ENCODE assay signal across 8 cellular contexts in genomic region chr19:9674669-9675357, GRCh38. TPM values are rescaled to one million over a fixed set of nuclear protein-coding genes. Genes with fewer than 3 reads are reported as not detected.
DNase-seq lines count a peak whose midpoint lies in the region; ATAC-seq, FAIRE-seq and TF ChIP-seq lines count a peak whose summit lies in the region.

ZNF562 (minus strand) TSS chr19:9675100; CDS start chr19:9660744, 14,356 bp downstream.

- intact Hi-C loops in vagina (cut with DNase I): no loop called here

- peaks cover 56% of the 10 kb centered on the region for H3K9me3 Mint-ChIP-seq in HFFc6

- H3K4me1 ChIP-seq in right atrium auricular region (peaks cover 0 to 4% of the 10 kb centered on the region in 2 donors), vagina (peaks cover 9% of the 10 kb centered on the region)

- TF ChIP-seq CTCF in HFFc6 (IDR thresholded peaks at IDR 0.05) (no peak), right atrium auricular region (IDR thresholded peaks at IDR 0.05) (no peak), vagina (IDR thresholded peaks at IDR 0.05) (no peak)

- H3K4me3 ChIP-seq in right atrium auricular region (peak within 1 kb of the TSS; percentile 68 to 85), vagina (peak within 1 kb of the TSS; percentile 70 to 72)

- H3K4me3 Mint-ChIP-seq in HFFc6 (peak within 1 kb of the TSS; percentile 97), T-helper 17 cell (peak within 1 kb of the TSS; percentile 92)

- H3K27me3 Mint-ChIP-seq in HFFc6 (ENCODE audit: insufficient read depth): peaks cover 3% of the 10 kb centered on the region; the same call in 1 of the 2 replicates
- H3K27me3 Mint-ChIP-seq in T-helper 17 cell: no peaks in the 10 kb centered on the region

- peak; percentile 89 for ATAC-seq in T-helper 17 cell

- no peaks in the 10 kb centered on the region for H3K9me3 ChIP-seq in T-helper 17 cell (ENCODE audit: control insufficient read depth, low read length, poor library complexity, severe bottlenecking)
- H3K9me3 ChIP-seq in right atrium auricular region: peaks cover 0 to 15% of the 10 kb centered on the region in 2 donors
- peaks cover 11% of the 10 kb centered on the region for H3K9me3 ChIP-seq in vagina

- peak within 1 kb of the TSS; percentile 93 to 97 for H3K27ac ChIP-seq in right atrium auricular region
- H3K27ac ChIP-seq in vagina: peak within 1 kb of the TSS; percentile 90

- FAIRE-seq in G401.6 (lab: Jason Lieb, UNC): peak; percentile 47

- H3K4me1 Mint-ChIP-seq in HFFc6 (ENCODE audit: low read depth): peaks cover 6% of the 10 kb centered on the region
- peaks cover 5% of the 10 kb centered on the region for H3K4me1 Mint-ChIP-seq in T-helper 17 cell

- TF ChIP-seq POLR2A in vagina (IDR thresholded peaks at IDR 0.05): no peak

- DNase-seq in HFFc6 (peak; percentile 81), NCI-H1105 treated with DMSO at 0.1 percent for 48 hours (lab: John Stamatoyannopoulos, UW) (peak; percentile 81), T-helper 17 cell (peak; percentile 50 to 64 (median 52)), amygdala (lab: John Stamatoyannopoulos, UW) (peak; percentile 16 to 90 (median 79)), right atrium auricular region (ENCODE audit: low spot score) (peak; percentile 91), putamen (ENCODE audit: low spot score) (peak; percentile 83), vagina (ENCODE audit: extremely low spot score in 2 of 2) (peak in 1 of 2 donors; percentile 88)

- H3K27ac Mint-ChIP-seq in HFFc6: peak within 1 kb of the TSS; percentile 99
- peak within 1 kb of the TSS; percentile 92 for H3K27ac Mint-ChIP-seq in T-helper 17 cell

- H3K36me3 ChIP-seq in right atrium auricular region (no peaks in the 10 kb centered on the region), vagina (peaks cover 0 to 19% of the 10 kb centered on the region in 2 donors)

- no peaks in the 10 kb centered on the region for H3K27me3 ChIP-seq in right atrium auricular region
- no peaks in the 10 kb centered on the region for H3K27me3 ChIP-seq in vagina

- peaks cover 43% of the 10 kb centered on the region for H3K36me3 Mint-ChIP-seq in HFFc6 (ENCODE audit: low read depth)
- H3K36me3 Mint-ChIP-seq in T-helper 17 cell (ENCODE audit: low read depth): peaks cover 3% of the 10 kb centered on the region

RNA-seq across cellular contexts. Expression of gene ZNF562, which starts in this region (rescaled TPM):
- total RNA-seq in HFFc6 (2021; fragmentation: NEBNext Ultra II Directional; extraction: Animal tissue kit (Norgen Biotek cat#: 25700)): 10 to 100 TPM; 15.3 to 21.9 (median 18.7) TPM
- total RNA-seq in T-helper 17 cell (10 to 100 TPM; 10.7 to 13.8 TPM), right atrium auricular region (10 to 100 TPM; 16.0 to 17.1 TPM), vagina (36.3 TPM)
